8 cellular contexts compared by ENCODE assay signal in genomic region chr15:56918046-56918906, GRCh38. TPM values are rescaled to one million over a fixed set of nuclear protein-coding genes. Genes with fewer than 3 reads are reported as not detected.
DNase-seq lines count a peak whose midpoint lies in the region; ATAC-seq and TF ChIP-seq lines count a peak whose summit lies in the region.

TSS of gene TCF12 (plus strand) at chr15:56918644. CDS start at chr15:56919914, 1,270 bp downstream.

- DNase-seq in NCI-H1417 treated with DMSO at 0.1 percent for 48 hours (lab: John Stamatoyannopoulos, UW) (peak; percentile 75), SW480 (ENCODE audit: low spot score) (peak; percentile 86), adipocyte (ENCODE audit: low read depth) (peak; percentile 98), heart left ventricle (peak; percentile 96 to 97 (median 97)), posterior cingulate gyrus (peak; percentile 85 to 98 (median 89)), upper lobe of left lung (peak; percentile 93 to 97)

- 0 to 1% (median 0%) methylated on average over 17 to 93 of the region's 93 CpGs for WGBS in heart left ventricle, 4 donors
- WGBS in upper lobe of left lung, 2 donors, result 0 to 2% methylated on average over 12 to 40 of the region's 93 CpGs

- H3K4me3 ChIP-seq in adipocyte (ENCODE audit: low read length), result peak within 1 kb of the TSS; percentile 98
- H3K4me3 ChIP-seq in heart left ventricle, result peak within 1 kb of the TSS; percentile 67 to 97 (median 91)
- H3K4me3 ChIP-seq in upper lobe of left lung, result peak within 1 kb of the TSS; percentile 63 to 96 (median 84)

- peak; percentile 73 for ATAC-seq in HG02763 (IDR thresholded peaks at IDR 0.05; ENCODE audit: unreplicated experiment)
- ATAC-seq in heart left ventricle, result peak; percentile 94 to 98 (median 97)
- ATAC-seq in upper lobe of left lung (ENCODE audit: low FRiP score in 2 of 2), result peak; percentile 97

- H3K36me3 ChIP-seq in adipocyte (ENCODE audit: control insufficient read depth, insufficient read depth, low read length, severe bottlenecking) (peaks cover 15% of the 10 kb centered on the region), heart left ventricle (peaks cover 0 to 25% (median 6%) of the 10 kb centered on the region in 9 donors), upper lobe of left lung (no peaks in the 10 kb centered on the region)

- H3K27ac ChIP-seq in heart left ventricle (peak within 1 kb of the TSS; percentile 78 to 98 (median 96)), upper lobe of left lung (peak within 1 kb of the TSS; percentile 93 to 98 (median 97))

- no peaks in the 10 kb centered on the region for H3K9me3 ChIP-seq in adipocyte (ENCODE audit: control insufficient read depth, low read length)
- H3K9me3 ChIP-seq in heart left ventricle, result no peaks in the 10 kb centered on the region
- H3K9me3 ChIP-seq in upper lobe of left lung, result no peaks in the 10 kb centered on the region

- intact Hi-C loops in heart left ventricle (cut with DNase I) (loop anchor here (1.0 to 10.0 kb wide), 13 partner anchors 31 to 387 kb away; partner anchors contain the start of gene ZNF280D (in 2 of the 10)), posterior cingulate gyrus (cut with DNase I) (loop anchor here (1.0 to 10.0 kb wide), 4 partner anchors 31 to 387 kb away; no protein-coding TSS in a partner anchor)

- H3K27me3 ChIP-seq in adipocyte (replicated peaks; ENCODE audit: control insufficient read depth, insufficient read depth, low read length) (no peaks in the 10 kb centered on the region), heart left ventricle (no peaks in the 10 kb centered on the region), upper lobe of left lung (no peaks in the 10 kb centered on the region)

- TF ChIP-seq CTCF in GM12874 (IDR thresholded peaks at IDR 0.05; ENCODE audit: insufficient read depth, low read depth, low read length) (peak; percentile 54), heart left ventricle (IDR thresholded peaks at IDR 0.05) (peak in 11 of 12 donors; percentile 15 to 64 (median 41)), upper lobe of left lung (IDR thresholded peaks at IDR 0.05) (peak in 4 of 6 experiments; percentile 36 to 65 (median 46))

- peak within 1 kb of the TSS; percentile 97 for H3K9ac ChIP-seq in adipocyte (ENCODE audit: low read length)

- peak in 1 of 4 donors; percentile 87 for TF ChIP-seq EP300 in upper lobe of left lung (IDR thresholded peaks at IDR 0.05)

- TF ChIP-seq POLR2A in heart left ventricle (IDR thresholded peaks at IDR 0.05) (peak in 1 of 2 donors; percentile 85), upper lobe of left lung (IDR thresholded peaks at IDR 0.05) (peak in 3 of 4 donors; percentile 60 to 82 (median 73))

- H3K4me1 ChIP-seq in adipocyte (ENCODE audit: control insufficient read depth, insufficient read depth, low read length) (peaks cover 20% of the 10 kb centered on the region), heart left ventricle (peaks cover 2 to 61% (median 50%) of the 10 kb centered on the region in 12 donors), upper lobe of left lung (peaks cover 26 to 38% (median 30%) of the 10 kb centered on the region in 4 donors)

RNA-seq across cellular contexts. Expression of gene TCF12, which starts in this region (rescaled TPM):
- total RNA-seq in heart left ventricle (10 to 100 TPM; 31.8 to 77.3 (median 46.8) TPM), upper lobe of left lung (100 to 1,000 TPM in 4 of 6 donors, 10 to 100 TPM in 2; 74.5 to 257 (median 103) TPM)
- 10 to 100 TPM in 1 of 2 donors, 1 to 10 TPM in 1; 6.5 to 21.1 TPM for polyA plus RNA-seq in heart left ventricle

Comparison
In these comparisons a context has a peak if more than half of its experiments do, and no peak if none do; other contexts are left out.
1. Peak in every context shown above with its lines: DNase-seq, ATAC-seq, H3K4me3 ChIP-seq and H3K27ac ChIP-seq.